ENCODE assay signal across 8 cellular contexts in genomic region chr22:37607010-37607911, GRCh38.
DNase-seq lines count a peak whose midpoint lies in the region; ATAC-seq lines count a peak whose summit lies in the region.

No MANE protein-coding gene starts in this region.

- peak overlapping the region; percentile 34 for H3K4me3 ChIP-seq in NT2/D1 (ENCODE audit: insufficient read length, low read depth)

- peak overlapping the region; percentile 97 for H3K27ac ChIP-seq in epithelial cell of prostate

- ATAC-seq in HG03280 (IDR thresholded peaks at IDR 0.05; ENCODE audit: unreplicated experiment): no peak

- no peaks in the 10 kb centered on the region for H3K36me3 ChIP-seq in NT2/D1 (ENCODE audit: insufficient read depth, insufficient read length, low read length)

- DNase-seq in DMS79 (lab: John Stamatoyannopoulos, UW): peak; percentile 82
- DNase-seq in HUDEP-2 (lab: John Stamatoyannopoulos, UW; ENCODE audit: unreplicated experiment in 76 of 76): peak in 65 of 76 experiments; percentile 12 to 78 (median 53)
- peak; percentile 69 for DNase-seq in NT2/D1 (ENCODE audit: low read depth, low spot score)
- DNase-seq in activated CD8-positive, alpha-beta memory T cell treated with anti-CD3 and anti-CD28 coated beads, Interleukin-2, amount 50 U/mL, for 48 hours: peak; percentile 99
- DNase-seq in epithelial cell of prostate (ENCODE audit: low read depth, low spot score): peak; percentile 31
- peak; percentile 85 for DNase-seq in midbrain (lab: John Stamatoyannopoulos, UW)
- DNase-seq in stimulated activated CD8-positive, alpha-beta memory T cell treated with anti-CD3 and anti-CD28 coated beads, Interleukin-15, amount 100 ng/mL, for 48 hours (ENCODE audit: low read depth in 2 of 2): peak; percentile 81 to 82

- peak overlapping the region; percentile 66 for H3K9ac ChIP-seq in NT2/D1 (ENCODE audit: insufficient read length, low read depth)

- peaks cover 4% of the 10 kb centered on the region for H3K4me1 ChIP-seq in NT2/D1 (ENCODE audit: insufficient read depth, insufficient read length)

- H3K9me3 ChIP-seq in NT2/D1 (ENCODE audit: insufficient read depth, low read length): no peaks in the 10 kb centered on the region

- H3K27me3 ChIP-seq in NT2/D1 (ENCODE audit: insufficient read depth, insufficient read length): no peaks in the 10 kb centered on the region

Comparison
In these comparisons a context has a peak if more than half of its experiments do, and no peak if none do; other contexts are left out.
1. DNase-seq: peak in every context shown above with its lines; median percentile 99 in activated CD8-positive, alpha-beta memory T cell treated with anti-CD3 and anti-CD28 coated beads, Interleukin-2, amount 50 U/mL, for 48 hours; 85 in midbrain; 82 in DMS79; 82 in stimulated activated CD8-positive, alpha-beta memory T cell treated with anti-CD3 and anti-CD28 coated beads, Interleukin-15, amount 100 ng/mL, for 48 hours; 69 in NT2/D1; 53 in HUDEP-2; 31 in epithelial cell of prostate.